ENCODE assay signal across 16 cellular contexts in the genomic region with DNA sequence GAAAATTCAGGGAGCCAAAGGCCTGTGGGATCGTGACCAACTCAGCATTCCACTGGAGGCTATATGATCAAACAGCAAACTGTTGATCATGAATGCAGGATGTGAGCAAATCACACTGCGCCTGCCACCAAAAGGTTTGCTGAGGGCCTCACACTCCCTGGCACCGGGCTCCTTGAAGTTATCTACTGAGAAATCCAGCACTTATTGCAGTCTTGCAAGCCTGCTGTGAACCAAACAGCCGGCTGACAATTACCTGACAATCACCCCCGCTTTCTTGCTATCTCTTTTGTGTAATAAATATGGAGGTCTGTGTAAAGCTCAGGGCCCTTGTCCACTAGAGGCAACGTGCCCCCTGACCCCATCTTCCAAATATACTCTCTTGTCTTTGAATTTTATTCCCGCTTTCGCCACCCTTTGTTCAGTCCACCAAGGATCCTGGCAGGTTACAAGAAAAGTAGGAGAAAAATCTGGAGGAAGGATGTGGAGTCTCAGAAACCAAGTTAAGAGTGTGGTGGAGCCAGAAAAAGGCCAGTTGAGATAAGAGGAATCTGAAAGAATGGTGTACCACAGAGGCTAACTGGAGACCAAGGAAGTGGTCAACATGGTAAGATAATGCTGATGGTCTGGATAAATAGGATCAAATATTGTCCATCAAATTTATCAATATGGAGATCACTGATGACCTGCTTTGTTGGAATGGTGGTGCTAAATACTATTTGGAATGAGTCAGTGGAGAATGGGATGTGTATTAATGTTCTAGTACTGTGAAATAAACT.
DNase-seq lines count a peak whose midpoint lies in the region; ATAC-seq lines count a peak whose summit lies in the region.
"Had no signal": no experiment of that assay in that cellular context is flagged by ENCODE, and none has a peak within 500 bp of the region (broad histone marks: within the 10 kb centered on the region; RNA-seq: fewer than 3 reads in every experiment).

No MANE protein-coding gene starts in this region.

- peak; percentile 34 for ATAC-seq in GM18498 (IDR thresholded peaks at IDR 0.05; ENCODE audit: unreplicated experiment)
- peak; percentile 47 for ATAC-seq in GM19452 (IDR thresholded peaks at IDR 0.05; ENCODE audit: unreplicated experiment)
- ATAC-seq in HG02798 (IDR thresholded peaks at IDR 0.05; ENCODE audit: poor library complexity, unreplicated experiment), result peak; percentile 26
- ATAC-seq in HG03442 (IDR thresholded peaks at IDR 0.05; ENCODE audit: unreplicated experiment), result peak; percentile 18
- no peak for ATAC-seq in sciatic nerve
- ATAC-seq: esophagus mucosa, lower lobe of right lung had no signal

- intact Hi-C loops in sciatic nerve (cut with DNase I), result no loop called here

- DNase-seq in globus pallidus (ENCODE audit: low spot score), result no peak
- no peak for DNase-seq in NCI-H446 (lab: John Stamatoyannopoulos, UW)
- DNase-seq in AG08396 (ENCODE audit: low spot score), result no peak
- no peak for DNase-seq in sciatic nerve (ENCODE audit: low spot score)
- DNase-seq: activated CD4-positive, alpha-beta memory T cell treated with anti-CD3 and anti-CD28 coated beads, Interleukin-2, amount 10 ng/mL, durations not matched to agents 7 days and 5 days; activated naive CD8-positive, alpha-beta T cell treated with anti-CD3 and anti-CD28 coated beads, Interleukin-2, amount 10 ng/mL, durations not matched to agents 7 days and 5 days; lower lobe of right lung; NCI-H1048; NCI-H510A treated with DMSO at 0.1 percent for 48 hours; stimulated activated CD8-positive, alpha-beta memory T cell treated with anti-CD3 and anti-CD28 coated beads, Interleukin-4, amount 100 ng/mL, for 48 hours; T-helper 9 cell had no signal
